In genomic region chr21:15534450-15534886, GRCh38 we compare ENCODE assay signal across 2 cellular contexts.
TF ChIP-seq lines count a peak whose summit lies in the region.

No MANE protein-coding gene starts in this region.

TF ChIP-seq in GM23338, 12 proteins besides CTCF, POLR2A, EP300 and RAD21:
- TF ChIP-seq ZNF462 (CRISPR knock-in tag; IDR thresholded peaks at IDR 0.05) (no peak), ZNF331 (CRISPR knock-in tag; IDR thresholded peaks at IDR 0.05; ENCODE audit: low read depth) (no peak), ETS1 (IDR thresholded peaks at IDR 0.05) (no peak), JUNB (IDR thresholded peaks at IDR 0.05; ENCODE audit: unreplicated experiment) (no peak), CREB1 (CRISPR knock-in tag; IDR thresholded peaks at IDR 0.05; ENCODE audit: low read depth) (no peak), REST (IDR thresholded peaks at IDR 0.05; ENCODE audit: unreplicated experiment) (no peak), STAT1 (IDR thresholded peaks at IDR 0.05; ENCODE audit: unreplicated experiment) (no peak), EZH2phosphoT487 (IDR thresholded peaks at IDR 0.05; ENCODE audit: unreplicated experiment) (no peak), NANOG (IDR thresholded peaks at IDR 0.05; ENCODE audit: borderline replicate concordance) (no peak), ZNF114 (CRISPR knock-in tag; IDR thresholded peaks at IDR 0.05) (no peak), EZH2 (IDR thresholded peaks at IDR 0.05; ENCODE audit: low read depth, unreplicated experiment) (no peak), POLR2AphosphoS5 (IDR thresholded peaks at IDR 0.05; ENCODE audit: low read depth) (no peak)
TF ChIP-seq in GM23338: peak in this region for 0.

TF ChIP-seq in SK-N-SH, 30 proteins besides CTCF, POLR2A, EP300 and RAD21 (continued from another document):
- TF ChIP-seq REST (IDR thresholded peaks at IDR 0.05; ENCODE audit: low read depth, low read length) (no peak), MAX (IDR thresholded peaks at IDR 0.05; ENCODE audit: low read depth) (no peak), EZH2phosphoT487 (IDR thresholded peaks at IDR 0.05; ENCODE audit: borderline replicate concordance, low read depth) (no peak), FOXJ3 (CRISPR knock-in tag; IDR thresholded peaks at IDR 0.05) (no peak), RCOR1 (IDR thresholded peaks at IDR 0.05; ENCODE audit: low read length) (no peak), SIN3A (IDR thresholded peaks at IDR 0.05; ENCODE audit: borderline replicate concordance, low read depth, low read length) (no peak), USF1 (IDR thresholded peaks at IDR 0.05; ENCODE audit: borderline replicate concordance, low read depth) (no peak), NRF1 (IDR thresholded peaks at IDR 0.05; ENCODE audit: low read depth, low read length) (no peak), NFIC (IDR thresholded peaks at IDR 0.05; ENCODE audit: borderline replicate concordance) (no peak), YY1 (IDR thresholded peaks at IDR 0.05; ENCODE audit: low read depth) (no peak)
TF ChIP-seq in SK-N-SH: peak in this region for 0.
